10 cellular contexts compared by ENCODE assay signal in the genomic region with DNA sequence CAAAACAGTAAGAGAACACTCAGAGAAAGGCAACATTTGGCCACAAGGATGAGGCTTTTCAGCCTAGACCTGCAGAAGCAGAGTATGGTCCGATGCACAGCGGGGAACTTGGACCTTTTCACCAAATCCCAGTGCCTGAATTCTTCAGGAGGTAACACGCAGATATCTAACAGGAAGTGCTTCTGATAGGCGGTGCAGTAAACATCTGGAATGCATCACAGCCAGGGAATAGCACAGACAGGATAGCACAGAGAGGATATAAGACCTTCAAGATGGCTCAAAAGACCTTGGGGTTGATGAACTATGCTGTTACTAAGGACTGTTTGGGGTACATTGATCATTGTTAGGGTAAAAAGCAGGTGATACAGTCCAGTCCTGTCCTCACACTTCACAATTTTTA. TPM values are rescaled to one million over a fixed set of nuclear protein-coding genes. Genes with fewer than 3 reads are reported as not detected.
DNase-seq lines count a peak whose midpoint lies in the region; ATAC-seq and TF ChIP-seq lines count a peak whose summit lies in the region.
"Had no signal": no experiment of that assay in that cellular context is flagged by ENCODE, and none has a peak within 500 bp of the region (broad histone marks: within the 10 kb centered on the region; RNA-seq: fewer than 3 reads in every experiment).

No MANE protein-coding gene starts in this region.

- no peak overlapping the region for H2AFZ ChIP-seq in IMR-90 (replicated peaks; ENCODE audit: low read length, poor library complexity)

- no peak overlapping the region for H3K9ac ChIP-seq in IMR-90 (ENCODE audit: low read depth, low read length)

- peak overlapping the region; percentile 100 for H3K4me3 ChIP-seq in AG09309 (ENCODE audit: control insufficient read depth, low read depth, low read length)
- H3K4me3 ChIP-seq in IMR-90 (ENCODE audit: insufficient read depth, low read depth, low read length): no peak overlapping the region
- peak overlapping the region; percentile 97 for H3K4me3 ChIP-seq in coronary artery

- H3K36me3 ChIP-seq in IMR-90 (ENCODE audit: control insufficient read depth, insufficient read depth, low read length): peaks cover 13% of the 10 kb centered on the region

- peak overlapping the region; percentile 32; the same call in 1 of the 2 replicates for H2AK5ac ChIP-seq in IMR-90 (ENCODE audit: low read depth, low read length)

- H2BK20ac ChIP-seq in IMR-90 (ENCODE audit: low read depth, low read length): no peak overlapping the region

- no peak for TF ChIP-seq RAD21 in IMR-90 (IDR thresholded peaks at IDR 0.05; ENCODE audit: low read length)

- H3K9me3 Mint-ChIP-seq in naive B cell: no peaks in the 10 kb centered on the region

- H3K56ac ChIP-seq in IMR-90 (ENCODE audit: extremely low read depth, insufficient read depth, low read length): no peak overlapping the region

- H3K4me3 Mint-ChIP-seq in naive B cell: peak overlapping the region; percentile 17 to 96 (median 90)

- 66% methylated on average over 4 of the region's 4 CpGs; no CpG with 5 or more reads in 1 of the 2 experiments for WGBS in IMR-90 (ENCODE audit: extremely low coverage in 2 of 2, insufficient read length in 1 of 2), 2 experiments

- in situ Hi-C loops in IMR-90 (cut with MboI; ENCODE audit: low sequenced_read_pairs): loop anchor here (10.0 to 25.0 kb wide), 2 partner anchors 129 to 252 kb away; a partner anchor contains a TSS

- H3K4me1 Mint-ChIP-seq in naive B cell: peaks cover 37 to 78% (median 46%) of the 10 kb centered on the region in 3 donors

- H3K79me1 ChIP-seq in IMR-90 (ENCODE audit: low read depth in 1 of 2, low read length in 2 of 2): peaks cover 40 to 82% of the 10 kb centered on the region in 2 experiments

- H3K14ac ChIP-seq in IMR-90 (replicated peaks; ENCODE audit: low read depth, low read length): peak overlapping the region; percentile 49; the same call in 1 of the 2 replicates

- peak overlapping the region; percentile 70 for H2AK9ac ChIP-seq in IMR-90 (replicated peaks; ENCODE audit: low read depth, low read length, poor library complexity)

- H3K23ac ChIP-seq in IMR-90 (ENCODE audit: low read depth, low read length): peak overlapping the region; percentile 53

- H3K36me3 Mint-ChIP-seq in naive B cell: peaks cover 6 to 9% of the 10 kb centered on the region in 2 donors

- dilution Hi-C loops in IMR-90 (cut with HindIII; ENCODE audit: low sequenced_read_pairs, unreplicated experiment): no loop called here

- TF ChIP-seq CTCF in AG09309 (IDR thresholded peaks at IDR 0.05; ENCODE audit: control insufficient read depth, insufficient read depth, low read depth, low read length, missing control alignments): no peak
- TF ChIP-seq CTCF in IMR-90 (conservative IDR thresholded peaks at IDR 0.05; ENCODE audit: low read depth, low read length): no peak
- TF ChIP-seq CTCF in coronary artery (IDR thresholded peaks at IDR 0.05): no peak

- peaks cover 33% of the 10 kb centered on the region for H3K9me1 ChIP-seq in IMR-90 (ENCODE audit: insufficient read depth, low read length)

- BruUV-seq in IMR-90 (replicated peaks; lab: Mats Ljungman, UMichigan): no TSS peak

- no peak for DNase-seq in AG09309 (ENCODE audit: low read depth)
- DNase-seq in IMR-90: peak; percentile 29
- DNase-seq in coronary artery (ENCODE audit: low spot score): no peak
- no peak for DNase-seq in naive B cell
- no peak for DNase-seq in NCI-H2171 treated with DMSO at 0.1 percent for 48 hours (lab: John Stamatoyannopoulos, UW)
- no peak for DNase-seq in dedifferentiated amniotic fluid mesenchymal stem cell (ENCODE audit: extremely low spot score)
- DNase-seq: left colon, NCI-H2029 had no signal

- TF ChIP-seq POLR2A in IMR-90 (IDR thresholded peaks at IDR 0.05; ENCODE audit: low read depth, low read length): no peak

- CTCF ChIA-PET in IMR-90 (lab: Yijun Ruan, JAX): interaction anchor here (1.2 kb wide), 1 partner anchor 96 kb away, joined by 4 read pairs; no protein-coding TSS in a partner anchor

- peak overlapping the region; percentile 97 for H3K4me2 ChIP-seq in IMR-90 (ENCODE audit: low read depth, low read length)

- no peak overlapping the region for H3K4ac ChIP-seq in IMR-90 (ENCODE audit: low read depth, low read length)

- no peak overlapping the region for H3K18ac ChIP-seq in IMR-90 (ENCODE audit: low read depth, low read length)

- H4K20me1 ChIP-seq in IMR-90 (ENCODE audit: insufficient read depth, low read length): peaks cover 54% of the 10 kb centered on the region

- intact Hi-C loops in IMR-90 (cut with micrococcal nuclease): loop anchor here (1.0 kb wide), 1 partner anchor 126 kb away; a partner anchor contains a TSS

- H3K27me3 ChIP-seq in IMR-90 (ENCODE audit: control insufficient read depth, insufficient read depth, low read length): no peaks in the 10 kb centered on the region

- ATAC-seq in IMR-90 (ENCODE audit: low read depth): no peak
- ATAC-seq in naive B cell (ENCODE audit: low read depth in 2 of 2): no peak
- ATAC-seq in GM19023 (IDR thresholded peaks at IDR 0.05; ENCODE audit: unreplicated experiment): no peak
- no peak for ATAC-seq in GM18502 (IDR thresholded peaks at IDR 0.05; ENCODE audit: poor library complexity, unreplicated experiment)
- ATAC-seq: left colon had no signal

- no peak overlapping the region for H2BK15ac ChIP-seq in IMR-90 (ENCODE audit: low read depth, low read length)

- H2BK5ac ChIP-seq in IMR-90 (ENCODE audit: low read depth, low read length, poor library complexity, severe bottlenecking): no peak overlapping the region

- H3K27me3 Mint-ChIP-seq in naive B cell: no peaks in the 10 kb centered on the region

- no peak overlapping the region for H4K5ac ChIP-seq in IMR-90 (ENCODE audit: low read depth, low read length)

- no peak overlapping the region for H4K91ac ChIP-seq in IMR-90 (ENCODE audit: insufficient read depth, low read depth, low read length)

- peak overlapping the region in 3 of 6 donors; percentile 79 to 93 (median 88) for H3K27ac Mint-ChIP-seq in naive B cell

- POLR2A ChIA-PET in IMR-90 (lab: Charles Lee; ENCODE audit: unreplicated experiment): no interaction called here

- H3K27ac ChIP-seq in IMR-90 (ENCODE audit: insufficient read depth, low read length) (no peak overlapping the region), coronary artery (no peak overlapping the region)

- no peaks in the 10 kb centered on the region for H3K9me3 ChIP-seq in IMR-90 (ENCODE audit: control insufficient read depth, insufficient read depth, low read length)

- no peak overlapping the region for H2BK120ac ChIP-seq in IMR-90 (ENCODE audit: low read depth, low read length)

- H3K4me1 ChIP-seq in IMR-90 (ENCODE audit: control insufficient read depth, insufficient read depth, low read length): peaks cover 23% of the 10 kb centered on the region

- 0 out of 4 replicates have a peak overlapping the region, but pooled peaks of 1 of the 2 experiments have one; percentile 42 for H4K8ac ChIP-seq in IMR-90 (ENCODE audit: low read depth in 2 of 2, low read length in 2 of 2)

TF ChIP-seq in IMR-90, 13 proteins besides CTCF, POLR2A, EP300 and RAD21 (continues in another document):
- TF ChIP-seq, protein P1, sequence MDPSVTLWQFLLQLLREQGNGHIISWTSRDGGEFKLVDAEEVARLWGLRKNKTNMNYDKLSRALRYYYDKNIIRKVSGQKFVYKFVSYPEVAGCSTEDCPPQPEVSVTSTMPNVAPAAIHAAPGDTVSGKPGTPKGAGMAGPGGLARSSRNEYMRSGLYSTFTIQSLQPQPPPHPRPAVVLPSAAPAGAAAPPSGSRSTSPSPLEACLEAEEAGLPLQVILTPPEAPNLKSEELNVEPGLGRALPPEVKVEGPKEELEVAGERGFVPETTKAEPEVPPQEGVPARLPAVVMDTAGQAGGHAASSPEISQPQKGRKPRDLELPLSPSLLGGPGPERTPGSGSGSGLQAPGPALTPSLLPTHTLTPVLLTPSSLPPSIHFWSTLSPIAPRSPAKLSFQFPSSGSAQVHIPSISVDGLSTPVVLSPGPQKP (IDR thresholded peaks at IDR 0.05; ENCODE audit: borderline replicate concordance, low read depth, low read length): no peak
- TF ChIP-seq MAFK (IDR thresholded peaks at IDR 0.05; ENCODE audit: low read depth, low read length): no peak
- TF ChIP-seq MAZ (IDR thresholded peaks at IDR 0.05; ENCODE audit: borderline replicate concordance, low read depth, low read length): no peak
- no peak for TF ChIP-seq FOS (IDR thresholded peaks at IDR 0.05; ENCODE audit: low read depth, low read length)
- TF ChIP-seq, protein P2, sequence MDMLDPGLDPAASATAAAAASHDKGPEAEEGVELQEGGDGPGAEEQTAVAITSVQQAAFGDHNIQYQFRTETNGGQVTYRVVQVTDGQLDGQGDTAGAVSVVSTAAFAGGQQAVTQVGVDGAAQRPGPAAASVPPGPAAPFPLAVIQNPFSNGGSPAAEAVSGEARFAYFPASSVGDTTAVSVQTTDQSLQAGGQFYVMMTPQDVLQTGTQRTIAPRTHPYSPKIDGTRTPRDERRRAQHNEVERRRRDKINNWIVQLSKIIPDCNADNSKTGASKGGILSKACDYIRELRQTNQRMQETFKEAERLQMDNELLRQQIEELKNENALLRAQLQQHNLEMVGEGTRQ (IDR thresholded peaks at IDR 0.05; ENCODE audit: low read depth, low read length): no peak
- no peak for TF ChIP-seq NFE2L2 (IDR thresholded peaks at IDR 0.05; ENCODE audit: low read depth, low read length)
- TF ChIP-seq CEBPB (IDR thresholded peaks at IDR 0.05; ENCODE audit: low read depth, low read length): no peak

RNA-seq across cellular contexts. Expression of a gene that starts 1.7 kb away (rescaled TPM):
- 20.0 and 35.7 TPM in 2 replicates for total RNA-seq in IMR-90 (2012; rRNA removed)
- polyA plus RNA-seq in IMR-90 (2012; rRNA removed) (47.6 and 52.2 TPM in 2 replicates), naive B cell (ENCODE audit: low read depth in 6 of 6) (10 to 100 TPM; 37.8 to 52.0 (median 40.1) TPM)
- polyA plus RNA-seq in IMR-90 (2012; cell fraction: cytosol; rRNA removed): 15.4 and 45.4 TPM in 2 replicates
- polyA plus RNA-seq in IMR-90 (2012; cell fraction: nucleus; rRNA removed; ENCODE audit: low replicate concordance): 28.8 and 33.4 TPM in 2 replicates

RNA-seq across cellular contexts. Expression of a gene that starts 1.9 kb away (rescaled TPM):
- 85.5 and 94.3 TPM in 2 replicates for total RNA-seq in IMR-90 (2012; rRNA removed)
- polyA plus RNA-seq in IMR-90 (2012; rRNA removed): 78.8 and 81.1 TPM in 2 replicates
- polyA plus RNA-seq in IMR-90 (2012; cell fraction: cytosol; rRNA removed): 70.6 and 76.8 TPM in 2 replicates
- 68.9 and 97.1 TPM in 2 replicates for polyA plus RNA-seq in IMR-90 (2012; cell fraction: nucleus; rRNA removed; ENCODE audit: low replicate concordance)
- 100 to 1,000 TPM in 1 of 6 donors, 10 to 100 TPM in 5; 57.8 to 101 (median 92.2) TPM for polyA plus RNA-seq in naive B cell (ENCODE audit: low read depth in 6 of 6)

RNA-seq across cellular contexts. Expression of a gene that starts 41.3 kb away (rescaled TPM):
- total RNA-seq in IMR-90 (2012; rRNA removed): 44.1 and 44.2 TPM in 2 replicates
- polyA plus RNA-seq in IMR-90 (2012; rRNA removed) (108 TPM in 2 replicates), naive B cell (ENCODE audit: low read depth in 6 of 6) (10 to 100 TPM; 61.7 to 95.9 (median 71.2) TPM)
- 51.0 and 82.3 TPM in 2 replicates for polyA plus RNA-seq in IMR-90 (2012; cell fraction: cytosol; rRNA removed)
- 226 and 252 TPM in 2 replicates for polyA plus RNA-seq in IMR-90 (2012; cell fraction: nucleus; rRNA removed; ENCODE audit: low replicate concordance)

RNA-seq across cellular contexts. Expression of a gene that starts 55.5 kb away (rescaled TPM):
- total RNA-seq in IMR-90 (2012; rRNA removed): 138 and 189 TPM in 2 replicates
- polyA plus RNA-seq in IMR-90 (2012; rRNA removed) (51.1 and 61.7 TPM in 2 replicates), naive B cell (ENCODE audit: low read depth in 6 of 6) (100 to 1,000 TPM; 219 to 401 (median 239) TPM)
- polyA plus RNA-seq in IMR-90 (2012; cell fraction: cytosol; rRNA removed): 17.9 and 21.7 TPM in 2 replicates
- 14.0 and 58.9 TPM in 2 replicates for polyA plus RNA-seq in IMR-90 (2012; cell fraction: nucleus; rRNA removed; ENCODE audit: low replicate concordance)
